In the genomic region with DNA sequence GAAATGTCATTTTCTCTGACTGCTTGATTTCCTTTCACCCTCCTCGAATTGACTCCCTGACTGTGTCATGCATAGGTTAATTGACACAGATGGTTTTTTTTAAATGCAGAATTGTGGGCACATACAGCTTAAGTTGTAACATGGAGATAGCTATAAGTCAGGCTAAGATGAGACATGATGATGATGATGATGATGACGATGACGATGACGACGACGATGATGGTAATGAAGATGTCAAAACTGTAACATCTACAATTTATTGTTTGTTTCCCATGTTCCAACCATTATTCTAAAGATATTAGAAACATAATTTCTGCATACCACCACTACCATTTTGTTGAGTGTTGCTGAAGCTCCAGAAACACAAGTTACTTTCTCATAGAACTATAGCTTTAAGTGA, we compare ENCODE assay signal across 36 cellular contexts.
"Had no signal": no experiment of that assay in that cellular context is flagged by ENCODE, and none has a peak within 500 bp of the region (broad histone marks: within the 10 kb centered on the region; RNA-seq: fewer than 3 reads in every experiment).

No MANE protein-coding gene starts in this region.

- H3K27me3 ChIP-seq: MG63 had no signal

- DNase-seq: Karpas-422, Kasumi-1, MG63, MM.1S, MV-4-11, NCI-H1048, NCI-H1092, NCI-H1092 treated with DMSO at 0.1 percent for 48 hours, NCI-H1105, NCI-H1105 treated with DMSO at 0.1 percent for 48 hours, NCI-H1417, NCI-H1417 treated with DMSO at 0.1 percent for 48 hours, NCI-H1436, NCI-H1436 treated with DMSO at 0.1 percent for 48 hours, NCI-H146, NCI-H1694, NCI-H1694 treated with DMSO at 0.1 percent for 48 hours, NCI-H187, NCI-H187 treated with DMSO at 0.1 percent for 48 hours, NCI-H1930, NCI-H2029, NCI-H2029 treated with DMSO at 0.1 percent for 48 hours, NCI-H2081, NCI-H2081 treated with DMSO at 0.1 percent for 48 hours, NCI-H2107, NCI-H2171, NCI-H2171 treated with DMSO at 0.1 percent for 48 hours, NCI-H2227 treated with DMSO at 0.1 percent for 48 hours, NCI-H226, NCI-H345, NCI-H446, NCI-H446 treated with DMSO at 0.1 percent for 48 hours, NCI-H510A, NCI-H510A treated with DMSO at 0.1 percent for 48 hours, NCI-H524, NCI-H524 treated with DMSO at 0.1 percent for 48 hours had no signal

- H3K36me3 ChIP-seq: MG63 had no signal

- H3K4me3 ChIP-seq: MG63 had no signal

- H3K9me3 ChIP-seq: MG63 had no signal
